Comparison of ENCODE assay signal across 19 cellular contexts in the genomic region with DNA sequence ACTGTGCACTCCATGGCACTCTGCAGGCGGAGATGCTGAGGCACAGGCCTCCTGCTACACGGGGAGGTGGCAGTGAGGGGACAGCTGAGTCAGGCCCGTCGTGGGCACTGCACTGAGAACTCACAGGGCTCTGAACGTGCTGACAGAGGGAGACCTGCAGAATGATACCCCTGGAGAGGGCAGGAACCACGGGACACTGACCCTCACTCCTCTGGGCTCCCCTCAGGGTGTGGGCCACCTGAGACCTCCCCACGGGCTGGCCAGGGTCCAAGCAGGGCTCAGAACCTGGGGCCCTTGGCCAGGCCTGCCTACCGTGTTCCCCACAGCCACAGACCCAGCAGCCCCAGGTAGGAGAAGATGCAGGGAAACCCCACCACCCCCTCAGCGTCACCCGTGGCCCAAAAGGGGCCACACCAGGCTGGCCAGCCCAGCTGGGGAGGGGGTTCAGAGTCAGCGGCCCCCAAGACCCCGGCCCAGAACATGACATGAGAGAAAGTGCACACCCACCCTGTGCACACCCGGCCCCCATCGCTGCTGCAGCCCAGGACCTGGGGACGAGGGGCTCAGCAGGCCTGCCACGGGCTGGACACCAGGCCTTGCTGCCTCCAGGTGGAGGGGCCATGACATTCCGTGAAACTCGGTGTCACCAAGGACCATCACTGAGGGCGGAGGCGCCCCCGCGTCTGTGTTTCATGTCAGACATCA. TPM values are rescaled to one million over a fixed set of nuclear protein-coding genes. Genes with fewer than 3 reads are reported as not detected.
DNase-seq lines count a peak whose midpoint lies in the region; ATAC-seq and TF ChIP-seq lines count a peak whose summit lies in the region.
"Had no signal": no experiment of that assay in that cellular context is flagged by ENCODE, and none has a peak within 500 bp of the region (broad histone marks: within the 10 kb centered on the region; RNA-seq: fewer than 3 reads in every experiment).

No MANE protein-coding gene starts in this region.

- TF ChIP-seq EP300 in esophagus muscularis mucosa (IDR thresholded peaks at IDR 0.05): no peak

- no peak overlapping the region for H3K4me3 Mint-ChIP-seq in activated CD8-positive, alpha-beta memory T cell treated with anti-CD3 and anti-CD28 coated beads, Interleukin-2, amount 10 ng/mL, durations not matched to agents 7 days and 5 days
- H3K4me3 Mint-ChIP-seq: CD8-positive, alpha-beta T cell had no signal

- H3K27ac ChIP-seq in esophagus muscularis mucosa (replicated peaks in 1 of 4) (no peak overlapping the region), prostate gland (no peak overlapping the region)
- H3K27ac ChIP-seq: BLaER1, GM23248 had no signal

- H3K4me3 ChIP-seq in H7 (ENCODE audit: insufficient read depth, low read depth, low read length): no peak overlapping the region
- H3K4me3 ChIP-seq in esophagus muscularis mucosa: no peak overlapping the region
- no peak overlapping the region for H3K4me3 ChIP-seq in prostate gland
- H3K4me3 ChIP-seq: BLaER1, GM12878, GM23248 had no signal

- no peaks in the 10 kb centered on the region for H3K36me3 ChIP-seq in H7 (replicated peaks; ENCODE audit: control insufficient read depth, insufficient read depth, low read length)
- H3K36me3 ChIP-seq in esophagus muscularis mucosa: no peaks in the 10 kb centered on the region
- no peaks in the 10 kb centered on the region for H3K36me3 ChIP-seq in prostate gland
- H3K36me3 ChIP-seq: BLaER1 had no signal

- H3K27ac Mint-ChIP-seq in activated CD8-positive, alpha-beta memory T cell treated with anti-CD3 and anti-CD28 coated beads, Interleukin-2, amount 10 ng/mL, durations not matched to agents 7 days and 5 days: no peak overlapping the region
- H3K27ac Mint-ChIP-seq: CD8-positive, alpha-beta T cell had no signal

- intact Hi-C loops in esophagus muscularis mucosa (cut with DNase I) (loop anchor here (10.0 kb wide), 1 partner anchor 676 kb away; no protein-coding TSS in a partner anchor), prostate gland (cut with DNase I) (loop anchor here (10.0 kb wide), 2 partner anchors 356 to 516 kb away; a partner anchor contains a TSS)

- H3K36me3 Mint-ChIP-seq in activated CD8-positive, alpha-beta memory T cell treated with anti-CD3 and anti-CD28 coated beads, Interleukin-2, amount 10 ng/mL, durations not matched to agents 7 days and 5 days: no peaks in the 10 kb centered on the region
- H3K36me3 Mint-ChIP-seq: CD8-positive, alpha-beta T cell had no signal

- no peaks in the 10 kb centered on the region for H3K27me3 Mint-ChIP-seq in activated CD8-positive, alpha-beta memory T cell treated with anti-CD3 and anti-CD28 coated beads, Interleukin-2, amount 10 ng/mL, durations not matched to agents 7 days and 5 days

- no peaks in the 10 kb centered on the region for H3K9me3 Mint-ChIP-seq in activated CD8-positive, alpha-beta memory T cell treated with anti-CD3 and anti-CD28 coated beads, Interleukin-2, amount 10 ng/mL, durations not matched to agents 7 days and 5 days (ENCODE audit: low read depth)
- H3K9me3 Mint-ChIP-seq: CD8-positive, alpha-beta T cell had no signal

- peak; percentile 23 for DNase-seq in activated CD8-positive, alpha-beta memory T cell treated with anti-CD3 and anti-CD28 coated beads, Interleukin-2, amount 10 ng/mL, durations not matched to agents 7 days and 5 days
- DNase-seq in activated CD8-positive, alpha-beta memory T cell treated with anti-CD3 and anti-CD28 coated beads, Interleukin-2, amount 50 U/mL, for 48 hours: no peak
- DNase-seq in H7: peak; percentile 45
- peak; percentile 75 for DNase-seq in esophagus muscularis mucosa (ENCODE audit: extremely low spot score)
- DNase-seq in prostate gland (ENCODE audit: low spot score): peak; percentile 2
- no peak for DNase-seq in pons (ENCODE audit: low spot score)
- no peak for DNase-seq in HuH-7 (ENCODE audit: low spot score)
- no peak for DNase-seq in DMS53 treated with DMSO at 0.1 percent for 48 hours (lab: John Stamatoyannopoulos, UW; ENCODE audit: unreplicated experiment)
- DNase-seq: DND-41, GM23248, KG1, NCI-H1436, NCI-H2029, NCI-H2171, NCI-H446, NCI-H69 had no signal

- CTCF ChIA-PET in activated CD8-positive, alpha-beta memory T cell treated with anti-CD3 and anti-CD28 coated beads, Interleukin-2, amount 10 ng/mL, durations not matched to agents 7 days and 5 days (lab: Charles Lee): interaction anchor here (1.0 kb wide), 1 partner anchor 7 kb away, joined by 3 read pairs; no protein-coding TSS in a partner anchor

- no peak for ATAC-seq in activated CD8-positive, alpha-beta memory T cell treated with anti-CD3 and anti-CD28 coated beads, Interleukin-2, amount 10 ng/mL, durations not matched to agents 7 days and 5 days
- ATAC-seq: CD8-positive, alpha-beta T cell; GM12878 had no signal

- WGBS in esophagus muscularis mucosa: 69% methylated on average over 7 of the region's 22 CpGs
- 86% methylated on average over 21 of the region's 22 CpGs for WGBS in prostate gland

- TF ChIP-seq CTCF in esophagus muscularis mucosa (IDR thresholded peaks at IDR 0.05) (no peak), prostate gland (IDR thresholded peaks at IDR 0.05) (no peak)

- H3K4me1 ChIP-seq in esophagus muscularis mucosa (peaks cover 0 to 6% (median 2%) of the 10 kb centered on the region in 4 donors), prostate gland (replicated peaks) (no peaks in the 10 kb centered on the region)

- H3K27me3 ChIP-seq in H7 (ENCODE audit: control insufficient read depth, insufficient read depth, low read length) (no peaks in the 10 kb centered on the region), esophagus muscularis mucosa (peaks cover 0 to 57% (median 0%) of the 10 kb centered on the region in 4 donors), prostate gland (replicated peaks; ENCODE audit: insufficient read depth) (no peaks in the 10 kb centered on the region)
- H3K27me3 ChIP-seq: BLaER1 had no signal

- H3K4me1 Mint-ChIP-seq in activated CD8-positive, alpha-beta memory T cell treated with anti-CD3 and anti-CD28 coated beads, Interleukin-2, amount 10 ng/mL, durations not matched to agents 7 days and 5 days: no peaks in the 10 kb centered on the region

- no peak for TF ChIP-seq POLR2A in esophagus muscularis mucosa (IDR thresholded peaks at IDR 0.05; ENCODE audit: low read depth)
- TF ChIP-seq POLR2A in prostate gland (IDR thresholded peaks at IDR 0.05): no peak

- no peaks in the 10 kb centered on the region for H3K9me3 ChIP-seq in esophagus muscularis mucosa
- H3K9me3 ChIP-seq in prostate gland: no peaks in the 10 kb centered on the region
- H3K9me3 ChIP-seq: BLaER1 had no signal

RNA-seq across cellular contexts. Expression of a gene that starts 30.9 kb away (rescaled TPM):
- not detected for total RNA-seq in activated CD8-positive, alpha-beta memory T cell treated with anti-CD3 and anti-CD28 coated beads, Interleukin-2, amount 10 ng/mL, durations not matched to agents 7 days and 5 days
- total RNA-seq in H7 (2014; rRNA removed; shearing (Covaris generic)): not detected in 2 replicates
- total RNA-seq in esophagus muscularis mucosa (not detected), prostate gland (not detected)
- total RNA-seq: CD8-positive, alpha-beta T cell; GM12878; GM23248 had no signal

RNA-seq across cellular contexts. Expression of a gene that starts 46.9 kb away (rescaled TPM):
- total RNA-seq in activated CD8-positive, alpha-beta memory T cell treated with anti-CD3 and anti-CD28 coated beads, Interleukin-2, amount 10 ng/mL, durations not matched to agents 7 days and 5 days: not detected
- not detected in 2 replicates for total RNA-seq in H7 (2014; rRNA removed; shearing (Covaris generic))
- total RNA-seq in esophagus muscularis mucosa (not detected), prostate gland (1 to 10 TPM in 1 of 2 donors, not detected in 1; 3.0 TPM)
- total RNA-seq: CD8-positive, alpha-beta T cell; GM12878; GM23248 had no signal

RNA-seq across cellular contexts. Expression of a gene that starts 54.7 kb away (rescaled TPM):
- not detected for total RNA-seq in activated CD8-positive, alpha-beta memory T cell treated with anti-CD3 and anti-CD28 coated beads, Interleukin-2, amount 10 ng/mL, durations not matched to agents 7 days and 5 days
- 0.44 TPM in 1 of 2 replicates, not detected in the other for total RNA-seq in H7 (2014; rRNA removed; shearing (Covaris generic))
- total RNA-seq in esophagus muscularis mucosa: not detected
- total RNA-seq in prostate gland: not detected
- total RNA-seq: CD8-positive, alpha-beta T cell; GM12878; GM23248 had no signal

Comparison
In these comparisons a context has a peak if more than half of its experiments do, and no peak if none do; other contexts are left out.
1. DNase-seq: peak in activated CD8-positive, alpha-beta memory T cell treated with anti-CD3 and anti-CD28 coated beads, Interleukin-2, amount 10 ng/mL, durations not matched to agents 7 days and 5 days (single experiment), H7 (single experiment), esophagus muscularis mucosa (single experiment) and prostate gland (single experiment); none in activated CD8-positive, alpha-beta memory T cell treated with anti-CD3 and anti-CD28 coated beads, Interleukin-2, amount 50 U/mL, for 48 hours (single experiment), pons (single experiment), HuH-7 (single experiment) and DMS53 treated with DMSO at 0.1 percent for 48 hours (single experiment).